1 cellular context compared by ENCODE assay signal in the genomic region with DNA sequence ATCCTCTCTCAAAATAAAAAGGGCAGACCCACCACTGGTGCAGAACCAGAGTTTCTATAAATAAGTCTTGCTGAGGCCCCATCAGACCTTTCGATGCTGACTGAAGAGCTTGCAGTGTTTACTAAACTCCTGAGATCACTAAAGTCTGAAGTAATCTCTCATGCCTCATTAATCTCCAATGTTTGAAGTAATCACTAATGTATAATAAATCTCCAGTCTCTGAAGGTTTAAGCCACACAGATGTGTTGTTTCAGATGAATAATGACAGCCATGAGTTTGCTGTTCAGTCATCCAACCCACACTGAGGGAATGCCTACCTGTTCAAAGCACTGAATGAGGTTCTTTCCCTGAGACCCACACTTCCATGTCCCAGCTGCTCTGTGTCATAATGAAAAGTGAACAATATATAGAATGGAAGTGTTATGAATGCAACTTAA.
A peak's percentile ranks its signal among the peaks of the same experiment; 100 is the strongest.
TF ChIP-seq lines count a peak whose summit lies in the region.

No MANE protein-coding gene starts in this region.

TF ChIP-seq in GM12878, 131 proteins besides CTCF, POLR2A, EP300 and RAD21 (continued from another document and continues in another):
- TF ChIP-seq, protein P1, sequence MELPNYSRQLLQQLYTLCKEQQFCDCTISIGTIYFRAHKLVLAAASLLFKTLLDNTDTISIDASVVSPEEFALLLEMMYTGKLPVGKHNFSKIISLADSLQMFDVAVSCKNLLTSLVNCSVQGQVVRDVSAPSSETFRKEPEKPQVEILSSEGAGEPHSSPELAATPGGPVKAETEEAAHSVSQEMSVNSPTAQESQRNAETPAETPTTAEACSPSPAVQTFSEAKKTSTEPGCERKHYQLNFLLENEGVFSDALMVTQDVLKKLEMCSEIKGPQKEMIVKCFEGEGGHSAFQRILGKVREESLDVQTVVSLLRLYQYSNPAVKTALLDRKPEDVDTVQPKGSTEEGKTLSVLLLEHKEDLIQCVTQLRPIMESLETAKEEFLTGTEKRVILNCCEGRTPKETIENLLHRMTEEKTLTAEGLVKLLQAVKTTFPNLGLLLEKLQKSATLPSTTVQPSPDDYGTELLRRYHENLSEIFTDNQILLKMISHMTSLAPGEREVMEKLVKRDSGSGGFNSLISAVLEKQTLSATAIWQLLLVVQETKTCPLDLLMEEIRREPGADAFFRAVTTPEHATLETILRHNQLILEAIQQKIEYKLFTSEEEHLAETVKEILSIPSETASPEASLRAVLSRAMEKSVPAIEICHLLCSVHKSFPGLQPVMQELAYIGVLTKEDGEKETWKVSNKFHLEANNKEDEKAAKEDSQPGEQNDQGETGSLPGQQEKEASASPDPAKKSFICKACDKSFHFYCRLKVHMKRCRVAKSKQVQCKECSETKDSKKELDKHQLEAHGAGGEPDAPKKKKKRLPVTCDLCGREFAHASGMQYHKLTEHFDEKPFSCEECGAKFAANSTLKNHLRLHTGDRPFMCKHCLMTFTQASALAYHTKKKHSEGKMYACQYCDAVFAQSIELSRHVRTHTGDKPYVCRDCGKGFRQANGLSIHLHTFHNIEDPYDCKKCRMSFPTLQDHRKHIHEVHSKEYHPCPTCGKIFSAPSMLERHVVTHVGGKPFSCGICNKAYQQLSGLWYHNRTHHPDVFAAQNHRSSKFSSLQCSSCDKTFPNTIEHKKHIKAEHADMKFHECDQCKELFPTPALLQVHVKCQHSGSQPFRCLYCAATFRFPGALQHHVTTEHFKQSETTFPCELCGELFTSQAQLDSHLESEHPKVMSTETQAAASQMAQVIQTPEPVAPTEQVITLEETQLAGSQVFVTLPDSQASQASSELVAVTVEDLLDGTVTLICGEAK (IDR thresholded peaks at IDR 0.05; ENCODE audit: borderline replicate concordance) = no peak
- TF ChIP-seq, protein P2, sequence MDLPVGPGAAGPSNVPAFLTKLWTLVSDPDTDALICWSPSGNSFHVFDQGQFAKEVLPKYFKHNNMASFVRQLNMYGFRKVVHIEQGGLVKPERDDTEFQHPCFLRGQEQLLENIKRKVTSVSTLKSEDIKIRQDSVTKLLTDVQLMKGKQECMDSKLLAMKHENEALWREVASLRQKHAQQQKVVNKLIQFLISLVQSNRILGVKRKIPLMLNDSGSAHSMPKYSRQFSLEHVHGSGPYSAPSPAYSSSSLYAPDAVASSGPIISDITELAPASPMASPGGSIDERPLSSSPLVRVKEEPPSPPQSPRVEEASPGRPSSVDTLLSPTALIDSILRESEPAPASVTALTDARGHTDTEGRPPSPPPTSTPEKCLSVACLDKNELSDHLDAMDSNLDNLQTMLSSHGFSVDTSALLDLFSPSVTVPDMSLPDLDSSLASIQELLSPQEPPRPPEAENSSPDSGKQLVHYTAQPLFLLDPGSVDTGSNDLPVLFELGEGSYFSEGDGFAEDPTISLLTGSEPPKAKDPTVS (IDR thresholded peaks at IDR 0.05; ENCODE audit: low read depth, low read length) = no peak
- TF ChIP-seq STAT1 (conservative IDR thresholded peaks at IDR 0.05) (no peak), PML (IDR thresholded peaks at IDR 0.05; ENCODE audit: low read length) (peak; percentile 32; the same call in 1 of the 2 replicates), SIX5 (IDR thresholded peaks at IDR 0.05; ENCODE audit: low read depth, low read length, severe bottlenecking) (no peak), EED (IDR thresholded peaks at IDR 0.05; ENCODE audit: low read depth) (peak; percentile 81), BRCA1 (IDR thresholded peaks at IDR 0.05; ENCODE audit: low read depth, low read length) (no peak), SUPT20H (IDR thresholded peaks at IDR 0.05; ENCODE audit: borderline replicate concordance, control insufficient read depth, low read depth, low read length) (no peak), CHD1 (IDR thresholded peaks at IDR 0.05; ENCODE audit: low read depth, low read length) (no peak), NR2F1 (conservative IDR thresholded peaks at IDR 0.05) (peak; percentile 73), CBX5 (IDR thresholded peaks at IDR 0.05; ENCODE audit: low read depth) (0 out of 2 replicates have a peak, but pooled peaks have one; percentile 51), BCL11A (IDR thresholded peaks at IDR 0.05; ENCODE audit: low read depth, low read length) (peak; percentile 70; the same call in 1 of the 2 replicates), RCOR1 (conservative IDR thresholded peaks at IDR 0.05; ENCODE audit: low read depth, low read length) (no peak), EZH2 (IDR thresholded peaks at IDR 0.05; ENCODE audit: borderline replicate concordance, control insufficient read depth, low read depth, low read length) (no peak), TCF12 (IDR thresholded peaks at IDR 0.05; ENCODE audit: low read depth, low read length) (no peak; the same call in 1 of the 2 replicates), STAT3 (IDR thresholded peaks at IDR 0.05; ENCODE audit: low read depth, low read length) (no peak), ZNF384 (IDR thresholded peaks at IDR 0.05; ENCODE audit: borderline replicate concordance, low read depth, low read length) (no peak), IKZF2 (IDR thresholded peaks at IDR 0.05) (peak in 1 of 2 experiments; percentile 43; a peak in 1 of 4 replicates), MYB (IDR thresholded peaks at IDR 0.05; ENCODE audit: borderline replicate concordance, low read depth, low read length) (no peak), ZZZ3 (IDR thresholded peaks at IDR 0.05; ENCODE audit: control insufficient read depth, insufficient read length, low read depth) (no peak), NFIC (IDR thresholded peaks at IDR 0.05; ENCODE audit: low read depth, low read length) (peak; percentile 96), MTA2 (IDR thresholded peaks at IDR 0.05; ENCODE audit: low read depth) (peak; percentile 56), SIN3A (IDR thresholded peaks at IDR 0.05; ENCODE audit: low read depth, low read length) (no peak), SPI1 (IDR thresholded peaks at IDR 0.05; ENCODE audit: borderline replicate concordance, insufficient read depth, low read depth, low read length) (no peak)
- TF ChIP-seq, protein P3, sequence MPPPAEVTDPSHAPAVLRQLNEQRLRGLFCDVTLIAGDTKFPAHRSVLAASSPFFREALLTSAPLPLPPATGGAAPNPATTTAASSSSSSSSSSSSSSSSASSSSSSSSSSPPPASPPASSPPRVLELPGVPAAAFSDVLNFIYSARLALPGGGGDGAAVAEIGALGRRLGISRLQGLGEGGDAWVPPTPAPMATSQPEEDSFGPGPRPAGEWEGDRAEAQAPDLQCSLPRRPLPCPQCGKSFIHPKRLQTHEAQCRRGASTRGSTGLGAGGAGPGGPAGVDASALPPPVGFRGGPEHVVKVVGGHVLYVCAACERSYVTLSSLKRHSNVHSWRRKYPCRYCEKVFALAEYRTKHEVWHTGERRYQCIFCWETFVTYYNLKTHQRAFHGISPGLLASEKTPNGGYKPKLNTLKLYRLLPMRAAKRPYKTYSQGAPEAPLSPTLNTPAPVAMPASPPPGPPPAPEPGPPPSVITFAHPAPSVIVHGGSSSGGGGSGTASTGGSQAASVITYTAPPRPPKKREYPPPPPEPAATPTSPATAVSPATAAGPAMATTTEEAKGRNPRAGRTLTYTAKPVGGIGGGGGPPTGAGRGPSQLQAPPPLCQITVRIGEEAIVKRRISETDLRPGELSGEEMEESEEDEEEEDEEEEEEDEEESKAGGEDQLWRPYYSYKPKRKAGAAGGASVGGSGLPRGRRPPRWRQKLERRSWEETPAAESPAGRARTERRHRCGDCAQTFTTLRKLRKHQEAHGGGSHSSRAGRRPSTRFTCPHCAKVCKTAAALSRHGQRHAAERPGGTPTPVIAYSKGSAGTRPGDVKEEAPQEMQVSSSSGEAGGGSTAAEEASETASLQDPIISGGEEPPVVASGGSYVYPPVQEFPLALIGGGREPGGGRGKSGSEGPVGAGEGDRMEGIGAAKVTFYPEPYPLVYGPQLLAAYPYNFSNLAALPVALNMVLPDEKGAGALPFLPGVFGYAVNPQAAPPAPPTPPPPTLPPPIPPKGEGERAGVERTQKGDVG (CRISPR knock-in tag; IDR thresholded peaks at IDR 0.05) = no peak
- TF ChIP-seq, protein P4, sequence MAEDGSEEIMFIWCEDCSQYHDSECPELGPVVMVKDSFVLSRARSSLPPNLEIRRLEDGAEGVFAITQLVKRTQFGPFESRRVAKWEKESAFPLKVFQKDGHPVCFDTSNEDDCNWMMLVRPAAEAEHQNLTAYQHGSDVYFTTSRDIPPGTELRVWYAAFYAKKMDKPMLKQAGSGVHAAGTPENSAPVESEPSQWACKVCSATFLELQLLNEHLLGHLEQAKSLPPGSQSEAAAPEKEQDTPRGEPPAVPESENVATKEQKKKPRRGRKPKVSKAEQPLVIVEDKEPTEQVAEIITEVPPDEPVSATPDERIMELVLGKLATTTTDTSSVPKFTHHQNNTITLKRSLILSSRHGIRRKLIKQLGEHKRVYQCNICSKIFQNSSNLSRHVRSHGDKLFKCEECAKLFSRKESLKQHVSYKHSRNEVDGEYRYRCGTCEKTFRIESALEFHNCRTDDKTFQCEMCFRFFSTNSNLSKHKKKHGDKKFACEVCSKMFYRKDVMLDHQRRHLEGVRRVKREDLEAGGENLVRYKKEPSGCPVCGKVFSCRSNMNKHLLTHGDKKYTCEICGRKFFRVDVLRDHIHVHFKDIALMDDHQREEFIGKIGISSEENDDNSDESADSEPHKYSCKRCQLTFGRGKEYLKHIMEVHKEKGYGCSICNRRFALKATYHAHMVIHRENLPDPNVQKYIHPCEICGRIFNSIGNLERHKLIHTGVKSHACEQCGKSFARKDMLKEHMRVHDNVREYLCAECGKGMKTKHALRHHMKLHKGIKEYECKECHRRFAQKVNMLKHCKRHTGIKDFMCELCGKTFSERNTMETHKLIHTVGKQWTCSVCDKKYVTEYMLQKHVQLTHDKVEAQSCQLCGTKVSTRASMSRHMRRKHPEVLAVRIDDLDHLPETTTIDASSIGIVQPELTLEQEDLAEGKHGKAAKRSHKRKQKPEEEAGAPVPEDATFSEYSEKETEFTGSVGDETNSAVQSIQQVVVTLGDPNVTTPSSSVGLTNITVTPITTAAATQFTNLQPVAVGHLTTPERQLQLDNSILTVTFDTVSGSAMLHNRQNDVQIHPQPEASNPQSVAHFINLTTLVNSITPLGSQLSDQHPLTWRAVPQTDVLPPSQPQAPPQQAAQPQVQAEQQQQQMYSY (CRISPR knock-in tag; IDR thresholded peaks at IDR 0.05) = no peak
- TF ChIP-seq, protein P5, sequence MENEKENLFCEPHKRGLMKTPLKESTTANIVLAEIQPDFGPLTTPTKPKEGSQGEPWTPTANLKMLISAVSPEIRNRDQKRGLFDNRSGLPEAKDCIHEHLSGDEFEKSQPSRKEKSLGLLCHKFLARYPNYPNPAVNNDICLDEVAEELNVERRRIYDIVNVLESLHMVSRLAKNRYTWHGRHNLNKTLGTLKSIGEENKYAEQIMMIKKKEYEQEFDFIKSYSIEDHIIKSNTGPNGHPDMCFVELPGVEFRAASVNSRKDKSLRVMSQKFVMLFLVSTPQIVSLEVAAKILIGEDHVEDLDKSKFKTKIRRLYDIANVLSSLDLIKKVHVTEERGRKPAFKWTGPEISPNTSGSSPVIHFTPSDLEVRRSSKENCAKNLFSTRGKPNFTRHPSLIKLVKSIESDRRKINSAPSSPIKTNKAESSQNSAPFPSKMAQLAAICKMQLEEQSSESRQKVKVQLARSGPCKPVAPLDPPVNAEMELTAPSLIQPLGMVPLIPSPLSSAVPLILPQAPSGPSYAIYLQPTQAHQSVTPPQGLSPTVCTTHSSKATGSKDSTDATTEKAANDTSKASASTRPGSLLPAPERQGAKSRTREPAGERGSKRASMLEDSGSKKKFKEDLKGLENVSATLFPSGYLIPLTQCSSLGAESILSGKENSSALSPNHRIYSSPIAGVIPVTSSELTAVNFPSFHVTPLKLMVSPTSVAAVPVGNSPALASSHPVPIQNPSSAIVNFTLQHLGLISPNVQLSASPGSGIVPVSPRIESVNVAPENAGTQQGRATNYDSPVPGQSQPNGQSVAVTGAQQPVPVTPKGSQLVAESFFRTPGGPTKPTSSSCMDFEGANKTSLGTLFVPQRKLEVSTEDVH (IDR thresholded peaks at IDR 0.05; ENCODE audit: low read depth, partially characterized antibody) = no peak
- TF ChIP-seq, protein P6, sequence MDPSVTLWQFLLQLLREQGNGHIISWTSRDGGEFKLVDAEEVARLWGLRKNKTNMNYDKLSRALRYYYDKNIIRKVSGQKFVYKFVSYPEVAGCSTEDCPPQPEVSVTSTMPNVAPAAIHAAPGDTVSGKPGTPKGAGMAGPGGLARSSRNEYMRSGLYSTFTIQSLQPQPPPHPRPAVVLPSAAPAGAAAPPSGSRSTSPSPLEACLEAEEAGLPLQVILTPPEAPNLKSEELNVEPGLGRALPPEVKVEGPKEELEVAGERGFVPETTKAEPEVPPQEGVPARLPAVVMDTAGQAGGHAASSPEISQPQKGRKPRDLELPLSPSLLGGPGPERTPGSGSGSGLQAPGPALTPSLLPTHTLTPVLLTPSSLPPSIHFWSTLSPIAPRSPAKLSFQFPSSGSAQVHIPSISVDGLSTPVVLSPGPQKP (IDR thresholded peaks at IDR 0.05; ENCODE audit: low read depth, low read length) = no peak
- TF ChIP-seq, protein P7, sequence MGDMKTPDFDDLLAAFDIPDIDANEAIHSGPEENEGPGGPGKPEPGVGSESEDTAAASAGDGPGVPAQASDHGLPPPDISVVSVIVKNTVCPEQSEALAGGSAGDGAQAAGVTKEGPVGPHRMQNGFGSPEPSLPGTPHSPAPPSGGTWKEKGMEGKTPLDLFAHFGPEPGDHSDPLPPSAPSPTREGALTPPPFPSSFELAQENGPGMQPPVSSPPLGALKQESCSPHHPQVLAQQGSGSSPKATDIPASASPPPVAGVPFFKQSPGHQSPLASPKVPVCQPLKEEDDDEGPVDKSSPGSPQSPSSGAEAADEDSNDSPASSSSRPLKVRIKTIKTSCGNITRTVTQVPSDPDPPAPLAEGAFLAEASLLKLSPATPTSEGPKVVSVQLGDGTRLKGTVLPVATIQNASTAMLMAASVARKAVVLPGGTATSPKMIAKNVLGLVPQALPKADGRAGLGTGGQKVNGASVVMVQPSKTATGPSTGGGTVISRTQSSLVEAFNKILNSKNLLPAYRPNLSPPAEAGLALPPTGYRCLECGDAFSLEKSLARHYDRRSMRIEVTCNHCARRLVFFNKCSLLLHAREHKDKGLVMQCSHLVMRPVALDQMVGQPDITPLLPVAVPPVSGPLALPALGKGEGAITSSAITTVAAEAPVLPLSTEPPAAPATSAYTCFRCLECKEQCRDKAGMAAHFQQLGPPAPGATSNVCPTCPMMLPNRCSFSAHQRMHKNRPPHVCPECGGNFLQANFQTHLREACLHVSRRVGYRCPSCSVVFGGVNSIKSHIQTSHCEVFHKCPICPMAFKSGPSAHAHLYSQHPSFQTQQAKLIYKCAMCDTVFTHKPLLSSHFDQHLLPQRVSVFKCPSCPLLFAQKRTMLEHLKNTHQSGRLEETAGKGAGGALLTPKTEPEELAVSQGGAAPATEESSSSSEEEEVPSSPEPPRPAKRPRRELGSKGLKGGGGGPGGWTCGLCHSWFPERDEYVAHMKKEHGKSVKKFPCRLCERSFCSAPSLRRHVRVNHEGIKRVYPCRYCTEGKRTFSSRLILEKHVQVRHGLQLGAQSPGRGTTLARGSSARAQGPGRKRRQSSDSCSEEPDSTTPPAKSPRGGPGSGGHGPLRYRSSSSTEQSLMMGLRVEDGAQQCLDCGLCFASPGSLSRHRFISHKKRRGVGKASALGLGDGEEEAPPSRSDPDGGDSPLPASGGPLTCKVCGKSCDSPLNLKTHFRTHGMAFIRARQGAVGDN (IDR thresholded peaks at IDR 0.05) = no peak
- TF ChIP-seq, protein P8, sequence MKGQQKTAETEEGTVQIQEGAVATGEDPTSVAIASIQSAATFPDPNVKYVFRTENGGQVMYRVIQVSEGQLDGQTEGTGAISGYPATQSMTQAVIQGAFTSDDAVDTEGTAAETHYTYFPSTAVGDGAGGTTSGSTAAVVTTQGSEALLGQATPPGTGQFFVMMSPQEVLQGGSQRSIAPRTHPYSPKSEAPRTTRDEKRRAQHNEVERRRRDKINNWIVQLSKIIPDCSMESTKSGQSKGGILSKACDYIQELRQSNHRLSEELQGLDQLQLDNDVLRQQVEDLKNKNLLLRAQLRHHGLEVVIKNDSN (IDR thresholded peaks at IDR 0.05; ENCODE audit: borderline replicate concordance, extremely low read length, insufficient read depth, low read depth, low read length) = no peak
- TF ChIP-seq, protein P9, sequence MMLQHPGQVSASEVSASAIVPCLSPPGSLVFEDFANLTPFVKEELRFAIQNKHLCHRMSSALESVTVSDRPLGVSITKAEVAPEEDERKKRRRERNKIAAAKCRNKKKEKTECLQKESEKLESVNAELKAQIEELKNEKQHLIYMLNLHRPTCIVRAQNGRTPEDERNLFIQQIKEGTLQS (IDR thresholded peaks at IDR 0.05; ENCODE audit: borderline replicate concordance, extremely low read depth, low read depth, low read length) = no peak
